ENCODE assay signal across 8 cellular contexts in the genomic region with DNA sequence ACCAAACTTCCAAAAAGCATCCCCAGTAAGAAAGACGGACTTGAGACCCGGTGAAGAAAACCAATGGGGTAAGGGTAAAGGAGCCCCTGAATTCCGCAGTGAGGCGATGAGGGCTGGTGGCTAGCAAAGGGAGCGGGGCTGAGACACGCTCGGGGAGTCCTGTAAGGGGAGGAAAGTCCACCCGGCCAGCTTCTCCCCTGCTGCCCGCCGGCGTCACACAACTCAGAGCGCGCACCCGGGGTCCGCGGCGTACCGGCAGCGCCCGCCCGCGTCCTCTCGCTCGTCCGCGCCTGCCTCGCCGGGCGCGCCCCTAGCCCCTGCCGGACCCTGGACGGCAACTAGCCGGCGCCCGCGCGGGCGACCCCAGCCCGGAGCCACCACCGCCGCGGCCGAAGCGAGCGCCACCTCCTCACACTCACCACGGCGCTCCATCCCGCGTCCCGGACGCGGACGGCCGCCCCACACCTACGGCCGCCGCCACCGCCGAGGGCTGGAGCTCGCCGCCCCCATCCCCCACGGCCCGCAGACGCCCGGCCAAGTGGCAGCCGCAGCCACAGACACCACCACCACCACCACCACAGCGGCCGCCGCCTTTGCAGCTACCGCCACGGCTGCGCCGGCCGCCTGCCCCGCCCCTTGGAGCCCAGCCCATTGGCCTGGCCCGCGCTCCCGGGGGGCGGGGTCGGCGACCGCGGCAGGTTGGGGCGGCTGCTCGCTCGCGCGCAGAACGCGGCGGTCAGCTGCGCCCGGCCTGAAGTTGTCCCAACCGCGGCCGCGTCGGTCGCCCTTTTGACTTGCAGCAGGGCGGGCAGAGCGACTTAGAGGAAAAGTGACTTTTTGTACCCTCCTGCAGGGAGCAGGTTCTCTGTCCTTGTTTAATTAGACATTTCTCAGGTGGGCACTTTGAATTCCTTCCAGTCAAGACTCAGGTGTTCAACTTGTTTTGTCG. TPM values are rescaled to one million over a fixed set of nuclear protein-coding genes. Genes with fewer than 3 reads are reported as not detected.
DNase-seq lines count a peak whose midpoint lies in the region; ATAC-seq and TF ChIP-seq lines count a peak whose summit lies in the region.

No MANE protein-coding gene starts in this region.

- no peaks in the 10 kb centered on the region for H3K36me3 ChIP-seq in body of pancreas (replicated peaks in 1 of 2; ENCODE audit: insufficient read depth in 1 of 2, low read depth in 2 of 2)
- no peaks in the 10 kb centered on the region for H3K36me3 ChIP-seq in iPS-15b (ENCODE audit: control insufficient read depth, insufficient read depth, low read length)
- no peaks in the 10 kb centered on the region for H3K36me3 ChIP-seq in skeletal muscle satellite cell (ENCODE audit: insufficient read depth, low read length)

- H3K9me3 ChIP-seq in body of pancreas (no peaks in the 10 kb centered on the region), iPS-15b (ENCODE audit: control insufficient read depth, insufficient read depth, low read length) (no peaks in the 10 kb centered on the region), skeletal muscle satellite cell (replicated peaks; ENCODE audit: low read length) (no peaks in the 10 kb centered on the region)

- H3K27me3 ChIP-seq in body of pancreas (no peaks in the 10 kb centered on the region), iPS-15b (ENCODE audit: control insufficient read depth, insufficient read depth, low read length) (peaks cover 68% of the 10 kb centered on the region), skeletal muscle satellite cell (ENCODE audit: control insufficient read depth, insufficient read depth, low read length) (no peaks in the 10 kb centered on the region)

- peak; percentile 59 for DNase-seq in CD1c-positive myeloid dendritic cell (ENCODE audit: extremely low spot score)
- peak; percentile 85 to 89 (median 88) for DNase-seq in body of pancreas
- DNase-seq in NCI-H1436 (lab: John Stamatoyannopoulos, UW) = no peak

- H3K27ac ChIP-seq in body of pancreas = peak overlapping the region; percentile 30 to 84 (median 76)

- intact Hi-C loops in body of pancreas (cut with DNase I) = no loop called here

- 0 to 1% methylated on average over 47 to 94 of the region's 102 CpGs for WGBS in body of pancreas, 2 donors

- TF ChIP-seq POLR2A in body of pancreas (IDR thresholded peaks at IDR 0.05) = peak; percentile 62 to 66 (median 65)

- TF ChIP-seq CTCF in body of pancreas (IDR thresholded peaks at IDR 0.05) = no peak

- H3K4me3 ChIP-seq in body of pancreas (peak overlapping the region; percentile 13 to 33), iPS-15b (ENCODE audit: low read depth, low read length) (peak overlapping the region; percentile 73), skeletal muscle satellite cell (ENCODE audit: low read length) (peak overlapping the region; percentile 92)

- ATAC-seq in GM19023 (IDR thresholded peaks at IDR 0.05; ENCODE audit: unreplicated experiment) = peak; percentile 80
- peak; percentile 80 for ATAC-seq in HG03135 (IDR thresholded peaks at IDR 0.05; ENCODE audit: unreplicated experiment)
- peak; percentile 96 for ATAC-seq in body of pancreas

- H3K9ac ChIP-seq in iPS-15b (ENCODE audit: low read depth, low read length) = no peak overlapping the region
- H3K9ac ChIP-seq in skeletal muscle satellite cell (ENCODE audit: low read depth, low read length) = peak overlapping the region; percentile 92

- peak overlapping the region; percentile 92 for H3K4me2 ChIP-seq in skeletal muscle satellite cell (ENCODE audit: low read length)

- H3K4me1 ChIP-seq in body of pancreas (peaks cover 7% of the 10 kb centered on the region), iPS-15b (ENCODE audit: control insufficient read depth, insufficient read depth, low read length) (no peaks in the 10 kb centered on the region), skeletal muscle satellite cell (ENCODE audit: control insufficient read depth, insufficient read depth, low read length) (peaks cover 20% of the 10 kb centered on the region)

TF ChIP-seq in PFSK-1, 5 proteins besides CTCF, POLR2A, EP300 and RAD21:
- no peak for TF ChIP-seq TAF1 (IDR thresholded peaks at IDR 0.05; ENCODE audit: borderline replicate concordance, insufficient read depth, low read length)
- peak; percentile 61 for TF ChIP-seq POLR2AphosphoS5 (IDR thresholded peaks at IDR 0.05; ENCODE audit: low read depth, low read length)
- peak; percentile 65; the same call in 1 of the 2 replicates for TF ChIP-seq SIN3A (IDR thresholded peaks at IDR 0.05; ENCODE audit: borderline replicate concordance, insufficient read depth, low read length)
- no peak for TF ChIP-seq FOXP2 (optimal IDR thresholded peaks at IDR 0.05; ENCODE audit: borderline replicate concordance, extremely low read depth, extremely low read length, insufficient read depth)
- TF ChIP-seq, protein P1, sequence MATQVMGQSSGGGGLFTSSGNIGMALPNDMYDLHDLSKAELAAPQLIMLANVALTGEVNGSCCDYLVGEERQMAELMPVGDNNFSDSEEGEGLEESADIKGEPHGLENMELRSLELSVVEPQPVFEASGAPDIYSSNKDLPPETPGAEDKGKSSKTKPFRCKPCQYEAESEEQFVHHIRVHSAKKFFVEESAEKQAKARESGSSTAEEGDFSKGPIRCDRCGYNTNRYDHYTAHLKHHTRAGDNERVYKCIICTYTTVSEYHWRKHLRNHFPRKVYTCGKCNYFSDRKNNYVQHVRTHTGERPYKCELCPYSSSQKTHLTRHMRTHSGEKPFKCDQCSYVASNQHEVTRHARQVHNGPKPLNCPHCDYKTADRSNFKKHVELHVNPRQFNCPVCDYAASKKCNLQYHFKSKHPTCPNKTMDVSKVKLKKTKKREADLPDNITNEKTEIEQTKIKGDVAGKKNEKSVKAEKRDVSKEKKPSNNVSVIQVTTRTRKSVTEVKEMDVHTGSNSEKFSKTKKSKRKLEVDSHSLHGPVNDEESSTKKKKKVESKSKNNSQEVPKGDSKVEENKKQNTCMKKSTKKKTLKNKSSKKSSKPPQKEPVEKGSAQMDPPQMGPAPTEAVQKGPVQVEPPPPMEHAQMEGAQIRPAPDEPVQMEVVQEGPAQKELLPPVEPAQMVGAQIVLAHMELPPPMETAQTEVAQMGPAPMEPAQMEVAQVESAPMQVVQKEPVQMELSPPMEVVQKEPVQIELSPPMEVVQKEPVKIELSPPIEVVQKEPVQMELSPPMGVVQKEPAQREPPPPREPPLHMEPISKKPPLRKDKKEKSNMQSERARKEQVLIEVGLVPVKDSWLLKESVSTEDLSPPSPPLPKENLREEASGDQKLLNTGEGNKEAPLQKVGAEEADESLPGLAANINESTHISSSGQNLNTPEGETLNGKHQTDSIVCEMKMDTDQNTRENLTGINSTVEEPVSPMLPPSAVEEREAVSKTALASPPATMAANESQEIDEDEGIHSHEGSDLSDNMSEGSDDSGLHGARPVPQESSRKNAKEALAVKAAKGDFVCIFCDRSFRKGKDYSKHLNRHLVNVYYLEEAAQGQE (IDR thresholded peaks at IDR 0.05; ENCODE audit: insufficient read depth in 1 of 2, low read depth in 2 of 2, low read length in 2 of 2) = no peak; a peak in 1 of 4 replicates

RNA-seq across cellular contexts. Expression of gene ARHGAP29, which starts 10.0 kb away (rescaled TPM):
- 2.3 TPM for polyA plus RNA-seq in PFSK-1 (2012; ENCODE audit: insufficient read length, low read depth)
- 10 to 100 TPM; 20.1 to 22.8 TPM for total RNA-seq in body of pancreas
- 40.2 and 47.4 TPM in 2 replicates for total RNA-seq in skeletal muscle satellite cell (2012; rRNA removed)

Comparison
In these comparisons a context has a peak if more than half of its experiments do, and no peak if none do; other contexts are left out.
1. H3K4me3 ChIP-seq: peak in every context shown above with its lines; median percentile 92 in skeletal muscle satellite cell; 73 in iPS-15b; 23 in body of pancreas.